In genomic region chr5:345404-346195, GRCh38 we compare ENCODE assay signal across 2 cellular contexts.
TF ChIP-seq lines count a peak whose summit lies in the region.

No MANE protein-coding gene starts in this region.

TF ChIP-seq in Ishikawa, 13 proteins besides CTCF, POLR2A, EP300 and RAD21:
- TF ChIP-seq NFIC (IDR thresholded peaks at IDR 0.05), result no peak
- TF ChIP-seq MAX (IDR thresholded peaks at IDR 0.05), result 0 out of 2 replicates have a peak, but pooled peaks have one; percentile 23

TF ChIP-seq in H1, 55 proteins besides CTCF, POLR2A, EP300 and RAD21:
- TF ChIP-seq NANOG (IDR thresholded peaks at IDR 0.05; ENCODE audit: insufficient read depth, low read depth, low read length, poor library complexity, severe bottlenecking) (no peak), E2F6 (IDR thresholded peaks at IDR 0.05) (peak; percentile 78), MAX (IDR thresholded peaks at IDR 0.05) (peak; percentile 90)
